In the genomic region with DNA sequence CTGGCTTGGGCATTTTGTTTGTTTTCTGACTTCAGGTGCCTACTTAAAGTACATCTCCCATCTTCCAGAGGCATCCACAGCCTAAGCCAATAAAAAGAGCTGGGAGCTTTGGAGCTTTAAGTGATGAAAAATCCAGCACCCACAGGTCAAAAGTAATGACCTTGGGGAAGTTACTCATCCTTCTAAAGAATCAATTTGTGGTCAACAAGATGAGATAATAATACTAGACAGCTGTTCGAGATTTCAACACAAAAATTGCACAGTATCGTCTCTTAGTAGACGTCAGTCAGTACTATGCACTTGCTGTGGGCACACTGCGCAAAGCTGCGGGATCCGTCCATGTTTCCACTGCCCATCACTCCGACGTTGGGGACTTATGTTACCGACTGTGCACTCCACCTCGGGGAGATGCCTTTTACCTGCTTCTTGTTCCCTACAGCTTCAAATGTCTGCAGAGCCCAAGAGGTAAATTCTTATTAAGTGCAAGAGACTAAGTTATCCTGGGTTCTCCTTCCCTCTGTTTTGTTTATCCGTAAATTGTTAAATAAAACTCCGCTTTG, we compare ENCODE assay signal across 8 cellular contexts.
DNase-seq lines count a peak whose midpoint lies in the region; ATAC-seq and TF ChIP-seq lines count a peak whose summit lies in the region.

No MANE protein-coding gene starts in this region.

- H3K27ac ChIP-seq in muscle layer of colon (ENCODE audit: low read depth, low read length) = peak overlapping the region; percentile 54

- H3K27me3 ChIP-seq in muscle layer of colon (ENCODE audit: control insufficient read depth in 1 of 2, insufficient read depth in 2 of 2, low read length in 2 of 2) = peaks cover 0 to 5% of the 10 kb centered on the region in 2 donors

- no peaks in the 10 kb centered on the region for H3K36me3 ChIP-seq in muscle layer of colon (ENCODE audit: insufficient read depth, low read length)

- peak; percentile 8 for DNase-seq in stimulated activated CD4-positive, alpha-beta T cell treated with anti-CD3 and anti-CD28 coated beads, Interleukin-15, amount 100 ng/mL, for 24 hours
- no peak for DNase-seq in stimulated activated CD4-positive, alpha-beta T cell treated with anti-CD3 and anti-CD28 coated beads, Interleukin-1b, Interleukin-23, amount 100 ng/mL, for 48 hours
- DNase-seq in choroid plexus epithelial cell (ENCODE audit: low read depth) (peak; percentile 54), SHP77 treated with DMSO at 0.1 percent for 48 hours (lab: John Stamatoyannopoulos, UW) (no peak), NCI-H524 treated with DMSO at 0.1 percent for 48 hours (lab: John Stamatoyannopoulos, UW) (no peak)
- DNase-seq in activated CD4-positive, CD25-positive, alpha-beta regulatory T cell treated with anti-CD3 and anti-CD28 coated beads, Interleukin-2, amount 50 U/mL, for 72 hours = no peak

- H3K9ac ChIP-seq in muscle layer of colon (ENCODE audit: low read length) = peak overlapping the region; percentile 2

- H3K4me3 ChIP-seq in choroid plexus epithelial cell (ENCODE audit: low read depth, low read length) (no peak overlapping the region), muscle layer of colon (ENCODE audit: low read depth in 1 of 2, low read length in 2 of 2) (peak overlapping the region; percentile 56 to 79)

- ATAC-seq in GM18907 (IDR thresholded peaks at IDR 0.05; ENCODE audit: unreplicated experiment) = no peak

- H3K9me3 ChIP-seq in muscle layer of colon (ENCODE audit: low read length) = no peaks in the 10 kb centered on the region

- TF ChIP-seq CTCF in choroid plexus epithelial cell (conservative IDR thresholded peaks at IDR 0.05; ENCODE audit: low read depth, low read length) = no peak

- peaks cover 6% of the 10 kb centered on the region for H3K4me1 ChIP-seq in muscle layer of colon (ENCODE audit: insufficient read depth, low read length)

Comparison
In these comparisons a context has a peak if more than half of its experiments do, and no peak if none do; other contexts are left out.
1. DNase-seq: peak in stimulated activated CD4-positive, alpha-beta T cell treated with anti-CD3 and anti-CD28 coated beads, Interleukin-15, amount 100 ng/mL, for 24 hours (single experiment) and choroid plexus epithelial cell (single experiment); none in stimulated activated CD4-positive, alpha-beta T cell treated with anti-CD3 and anti-CD28 coated beads, Interleukin-1b, Interleukin-23, amount 100 ng/mL, for 48 hours (single experiment), SHP77 treated with DMSO at 0.1 percent for 48 hours (single experiment), NCI-H524 treated with DMSO at 0.1 percent for 48 hours (single experiment) and activated CD4-positive, CD25-positive, alpha-beta regulatory T cell treated with anti-CD3 and anti-CD28 coated beads, Interleukin-2, amount 50 U/mL, for 72 hours (single experiment).